1 cellular context compared by ENCODE assay signal in the genomic region with DNA sequence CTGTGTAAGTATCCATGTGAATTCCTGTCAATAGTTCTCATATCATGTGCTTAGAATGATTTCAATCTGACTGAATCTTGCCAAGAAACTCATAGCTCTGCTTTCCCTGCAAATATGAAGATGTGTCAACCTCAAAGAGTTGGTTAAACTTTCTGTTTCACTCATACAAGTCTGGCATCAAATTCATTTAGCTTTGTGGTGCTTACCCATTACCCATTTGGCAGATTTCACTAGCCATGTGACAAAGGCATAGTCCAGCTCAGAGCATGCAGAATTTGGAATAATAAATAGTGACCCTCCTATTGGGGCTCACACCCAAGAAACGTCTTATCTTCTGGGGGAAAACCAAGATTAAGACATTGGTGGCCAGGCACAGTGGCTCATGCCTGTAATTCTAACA.
TF ChIP-seq lines count a peak whose summit lies in the region.

No MANE protein-coding gene starts in this region.

TF ChIP-seq in SK-N-SH treated with all-trans-retinoic acid at 6 μM for 48 hours, 23 proteins besides CTCF, POLR2A, EP300 and RAD21 (continued from another document):
- TF ChIP-seq, protein P1, sequence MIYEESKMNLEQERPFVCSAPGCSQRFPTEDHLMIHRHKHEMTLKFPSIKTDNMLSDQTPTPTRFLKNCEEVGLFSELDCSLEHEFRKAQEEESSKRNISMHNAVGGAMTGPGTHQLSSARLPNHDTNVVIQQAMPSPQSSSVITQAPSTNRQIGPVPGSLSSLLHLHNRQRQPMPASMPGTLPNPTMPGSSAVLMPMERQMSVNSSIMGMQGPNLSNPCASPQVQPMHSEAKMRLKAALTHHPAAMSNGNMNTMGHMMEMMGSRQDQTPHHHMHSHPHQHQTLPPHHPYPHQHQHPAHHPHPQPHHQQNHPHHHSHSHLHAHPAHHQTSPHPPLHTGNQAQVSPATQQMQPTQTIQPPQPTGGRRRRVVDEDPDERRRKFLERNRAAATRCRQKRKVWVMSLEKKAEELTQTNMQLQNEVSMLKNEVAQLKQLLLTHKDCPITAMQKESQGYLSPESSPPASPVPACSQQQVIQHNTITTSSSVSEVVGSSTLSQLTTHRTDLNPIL (CRISPR knock-in tag; IDR thresholded peaks at IDR 0.05; ENCODE audit: low read depth), result no peak
- no peak for TF ChIP-seq ISL1 (CRISPR knock-in tag; IDR thresholded peaks at IDR 0.05)
- no peak for TF ChIP-seq ARNTL (CRISPR knock-in tag; IDR thresholded peaks at IDR 0.05; ENCODE audit: borderline replicate concordance, low read depth)
- no peak for TF ChIP-seq ZFP30 (CRISPR knock-in tag; IDR thresholded peaks at IDR 0.05)
- TF ChIP-seq, protein P2, sequence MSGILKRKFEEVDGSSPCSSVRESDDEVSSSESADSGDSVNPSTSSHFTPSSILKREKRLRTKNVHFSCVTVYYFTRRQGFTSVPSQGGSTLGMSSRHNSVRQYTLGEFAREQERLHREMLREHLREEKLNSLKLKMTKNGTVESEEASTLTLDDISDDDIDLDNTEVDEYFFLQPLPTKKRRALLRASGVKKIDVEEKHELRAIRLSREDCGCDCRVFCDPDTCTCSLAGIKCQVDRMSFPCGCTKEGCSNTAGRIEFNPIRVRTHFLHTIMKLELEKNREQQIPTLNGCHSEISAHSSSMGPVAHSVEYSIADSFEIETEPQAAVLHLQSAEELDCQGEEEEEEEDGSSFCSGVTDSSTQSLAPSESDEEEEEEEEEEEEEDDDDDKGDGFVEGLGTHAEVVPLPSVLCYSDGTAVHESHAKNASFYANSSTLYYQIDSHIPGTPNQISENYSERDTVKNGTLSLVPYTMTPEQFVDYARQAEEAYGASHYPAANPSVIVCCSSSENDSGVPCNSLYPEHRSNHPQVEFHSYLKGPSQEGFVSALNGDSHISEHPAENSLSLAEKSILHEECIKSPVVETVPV (CRISPR knock-in tag; IDR thresholded peaks at IDR 0.05), result no peak
- TF ChIP-seq ZNF565 (CRISPR knock-in tag; conservative IDR thresholded peaks at IDR 0.05; ENCODE audit: low read depth), result no peak
- TF ChIP-seq TCF4 (CRISPR knock-in tag; IDR thresholded peaks at IDR 0.05; ENCODE audit: borderline replicate concordance), result no peak
- TF ChIP-seq RARB (CRISPR knock-in tag; IDR thresholded peaks at IDR 0.05), result no peak
- TF ChIP-seq OSR1 (CRISPR knock-in tag; IDR thresholded peaks at IDR 0.05), result no peak
- TF ChIP-seq, protein P3, sequence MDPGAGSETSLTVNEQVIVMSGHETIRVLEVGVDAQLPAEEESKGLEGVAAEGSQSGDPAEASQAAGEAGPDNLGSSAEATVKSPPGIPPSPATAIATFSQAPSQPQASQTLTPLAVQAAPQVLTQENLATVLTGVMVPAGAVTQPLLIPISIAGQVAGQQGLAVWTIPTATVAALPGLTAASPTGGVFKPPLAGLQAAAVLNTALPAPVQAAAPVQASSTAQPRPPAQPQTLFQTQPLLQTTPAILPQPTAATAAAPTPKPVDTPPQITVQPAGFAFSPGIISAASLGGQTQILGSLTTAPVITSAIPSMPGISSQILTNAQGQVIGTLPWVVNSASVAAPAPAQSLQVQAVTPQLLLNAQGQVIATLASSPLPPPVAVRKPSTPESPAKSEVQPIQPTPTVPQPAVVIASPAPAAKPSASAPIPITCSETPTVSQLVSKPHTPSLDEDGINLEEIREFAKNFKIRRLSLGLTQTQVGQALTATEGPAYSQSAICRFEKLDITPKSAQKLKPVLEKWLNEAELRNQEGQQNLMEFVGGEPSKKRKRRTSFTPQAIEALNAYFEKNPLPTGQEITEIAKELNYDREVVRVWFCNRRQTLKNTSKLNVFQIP (CRISPR knock-in tag; IDR thresholded peaks at IDR 0.05; ENCODE audit: borderline replicate concordance, low read depth), result no peak
